ENCODE assay signal across 24 cellular contexts in genomic region chr6:129104560-129104959, GRCh38.
DNase-seq lines count a peak whose midpoint lies in the region; ATAC-seq and TF ChIP-seq lines count a peak whose summit lies in the region.
"Had no signal": no experiment of that assay in that cellular context is flagged by ENCODE, and none has a peak within 500 bp of the region (broad histone marks: within the 10 kb centered on the region; RNA-seq: fewer than 3 reads in every experiment).

No MANE protein-coding gene starts in this region.

- H3K4me3 ChIP-seq in GM23338 (no peak overlapping the region), choroid plexus epithelial cell (ENCODE audit: low read depth, low read length) (no peak overlapping the region), left ventricle myocardium inferior (no peak overlapping the region), skeletal muscle satellite cell (ENCODE audit: low read length) (no peak overlapping the region)

- H4K20me1 ChIP-seq in GM23338 (replicated peaks; ENCODE audit: insufficient read depth): no peaks in the 10 kb centered on the region

- H3K79me2 ChIP-seq in GM23338 (replicated peaks; ENCODE audit: insufficient read depth): no peaks in the 10 kb centered on the region

- no peak overlapping the region for H3K4me2 ChIP-seq in GM23338
- H3K4me2 ChIP-seq in skeletal muscle satellite cell (ENCODE audit: low read length): peak overlapping the region; percentile 33

- peak overlapping the region; percentile 36; the same call in 1 of the 2 replicates for H3K27ac Mint-ChIP-seq in GM23338
- H3K27ac Mint-ChIP-seq: activated CD4-positive, alpha-beta T cell treated with anti-CD3 and anti-CD28 coated beads, Interleukin-2, amount 10 ng/mL, durations not matched to agents 24 days and 14 days; activated CD8-positive, alpha-beta memory T cell treated with anti-CD3 and anti-CD28 coated beads, Interleukin-2, amount 10 ng/mL, durations not matched to agents 7 days and 5 days; activated naive CD8-positive, alpha-beta T cell; CD14-positive monocyte; T-helper 1 cell treated with Interleukin-12 subunit alpha and Interleukin-12 subunit beta and Interleukin-4 antibody, amounts not matched to agents 30 μg/mL and 1 μg/mL, for 36 hours had no signal

- H3K9ac ChIP-seq in skeletal muscle satellite cell (ENCODE audit: low read depth, low read length): peak overlapping the region; percentile 43

- DNase-seq in GM23338 (ENCODE audit: low spot score) (no peak), choroid plexus epithelial cell (ENCODE audit: low read depth) (peak; percentile 23), left ventricle myocardium inferior (no peak), amniotic stem cell (lab: John Stamatoyannopoulos, UW) (no peak), NCI-H1417 treated with DMSO at 0.1 percent for 48 hours (lab: John Stamatoyannopoulos, UW) (no peak)
- DNase-seq: activated CD4-positive, alpha-beta T cell treated with anti-CD3 and anti-CD28 coated beads, Interleukin-2, amount 10 ng/mL, durations not matched to agents 24 days and 14 days; activated CD8-positive, alpha-beta memory T cell treated with anti-CD3 and anti-CD28 coated beads, Interleukin-2, amount 10 ng/mL, durations not matched to agents 7 days and 5 days; cortex of kidney; DMS 273 treated with DMSO at 0.1 percent for 48 hours; GDM1; left colon; midbrain; MM.1S; NCI-H1436 treated with DMSO at 0.1 percent for 48 hours; NCI-H526 treated with DMSO at 0.1 percent for 48 hours; SHP77 treated with DMSO at 0.1 percent for 48 hours; stimulated activated CD4-positive, alpha-beta T cell treated with anti-CD3 and anti-CD28 coated beads, Interleukin-12 subunit alpha, Interleukin-12 subunit beta, amount 100 ng/mL, for 4 hours had no signal

- intact Hi-C loops in left ventricle myocardium inferior (cut with micrococcal nuclease): no loop called here

- no peak overlapping the region; the same call in 2 of the 3 replicates for H3K4me3 Mint-ChIP-seq in GM23338
- H3K4me3 Mint-ChIP-seq: activated CD4-positive, alpha-beta T cell treated with anti-CD3 and anti-CD28 coated beads, Interleukin-2, amount 10 ng/mL, durations not matched to agents 24 days and 14 days; activated CD8-positive, alpha-beta memory T cell treated with anti-CD3 and anti-CD28 coated beads, Interleukin-2, amount 10 ng/mL, durations not matched to agents 7 days and 5 days; activated naive CD8-positive, alpha-beta T cell; CD14-positive monocyte; neural crest cell; T-helper 1 cell treated with Interleukin-12 subunit alpha and Interleukin-12 subunit beta and Interleukin-4 antibody, amounts not matched to agents 30 μg/mL and 1 μg/mL, for 36 hours had no signal

- H2AFZ ChIP-seq in GM23338: no peak overlapping the region; the same call in 1 of the 2 replicates

- H3K36me3 Mint-ChIP-seq in GM23338 (ENCODE audit: low read depth): no peaks in the 10 kb centered on the region
- H3K36me3 Mint-ChIP-seq: activated CD8-positive, alpha-beta memory T cell treated with anti-CD3 and anti-CD28 coated beads, Interleukin-2, amount 10 ng/mL, durations not matched to agents 7 days and 5 days; activated naive CD8-positive, alpha-beta T cell; CD14-positive monocyte had no signal

- H3K27me3 Mint-ChIP-seq in GM23338 (ENCODE audit: insufficient read depth, low read depth, poor library complexity): no peaks in the 10 kb centered on the region
- H3K27me3 Mint-ChIP-seq: activated CD4-positive, alpha-beta T cell treated with anti-CD3 and anti-CD28 coated beads, Interleukin-2, amount 10 ng/mL, durations not matched to agents 24 days and 14 days had no signal

- ATAC-seq in GM23338 (no peak), HG03565 (IDR thresholded peaks at IDR 0.05; ENCODE audit: unreplicated experiment) (no peak), GM21423 (IDR thresholded peaks at IDR 0.05; ENCODE audit: unreplicated experiment) (no peak)
- ATAC-seq: activated CD8-positive, alpha-beta memory T cell treated with anti-CD3 and anti-CD28 coated beads, Interleukin-2, amount 10 ng/mL, durations not matched to agents 7 days and 5 days; left colon had no signal

- TF ChIP-seq CTCF in GM23338 (conservative IDR thresholded peaks at IDR 0.05; ENCODE audit: low read depth in 2 of 2) (no peak), choroid plexus epithelial cell (conservative IDR thresholded peaks at IDR 0.05; ENCODE audit: low read depth, low read length) (no peak), left ventricle myocardium inferior (IDR thresholded peaks at IDR 0.05; ENCODE audit: borderline replicate concordance) (no peak)

- peaks cover 25% of the 10 kb centered on the region for H3K4me1 ChIP-seq in GM23338 (ENCODE audit: insufficient read depth)
- H3K4me1 ChIP-seq in left ventricle myocardium inferior: peaks cover 84% of the 10 kb centered on the region
- H3K4me1 ChIP-seq in skeletal muscle satellite cell (ENCODE audit: control insufficient read depth, insufficient read depth, low read length): peaks cover 42% of the 10 kb centered on the region

- H3K36me3 ChIP-seq in GM23338 (ENCODE audit: insufficient read depth) (no peaks in the 10 kb centered on the region), left ventricle myocardium inferior (no peaks in the 10 kb centered on the region), skeletal muscle satellite cell (ENCODE audit: insufficient read depth, low read length) (no peaks in the 10 kb centered on the region)

- H3K27ac ChIP-seq in GM23338 (ENCODE audit: low read depth) (no peak overlapping the region), left ventricle myocardium inferior (replicated peaks) (peak overlapping the region; percentile 85)

- no peaks in the 10 kb centered on the region for H3F3A ChIP-seq in GM23338 (replicated peaks; ENCODE audit: low read depth)

- H3K27me3 ChIP-seq in GM23338 (ENCODE audit: insufficient read depth) (no peaks in the 10 kb centered on the region), left ventricle myocardium inferior (ENCODE audit: low read depth) (no peaks in the 10 kb centered on the region), skeletal muscle satellite cell (ENCODE audit: control insufficient read depth, insufficient read depth, low read length) (no peaks in the 10 kb centered on the region)

- H3K9me3 ChIP-seq in left ventricle myocardium inferior (replicated peaks) (no peaks in the 10 kb centered on the region), skeletal muscle satellite cell (replicated peaks; ENCODE audit: low read length) (no peaks in the 10 kb centered on the region)

- no peaks in the 10 kb centered on the region for H3K9me2 ChIP-seq in GM23338 (ENCODE audit: insufficient read depth)

- H3K9me3 Mint-ChIP-seq in GM23338: no peaks in the 10 kb centered on the region
- H3K9me3 Mint-ChIP-seq: activated CD4-positive, alpha-beta T cell treated with anti-CD3 and anti-CD28 coated beads, Interleukin-2, amount 10 ng/mL, durations not matched to agents 24 days and 14 days; neural crest cell; T-helper 1 cell treated with Interleukin-12 subunit alpha and Interleukin-12 subunit beta and Interleukin-4 antibody, amounts not matched to agents 30 μg/mL and 1 μg/mL, for 36 hours had no signal

- peaks cover 22% of the 10 kb centered on the region for H3K4me1 Mint-ChIP-seq in GM23338
- H3K4me1 Mint-ChIP-seq: activated CD4-positive, alpha-beta T cell treated with anti-CD3 and anti-CD28 coated beads, Interleukin-2, amount 10 ng/mL, durations not matched to agents 24 days and 14 days; activated CD8-positive, alpha-beta memory T cell treated with anti-CD3 and anti-CD28 coated beads, Interleukin-2, amount 10 ng/mL, durations not matched to agents 7 days and 5 days; CD14-positive monocyte had no signal

TF ChIP-seq in GM23338, 12 proteins besides CTCF, POLR2A, EP300 and RAD21 (continues in another document):
- no peak for TF ChIP-seq POLR2AphosphoS5 (IDR thresholded peaks at IDR 0.05; ENCODE audit: low read depth)
